32 cellular contexts compared by ENCODE assay signal in the genomic region with DNA sequence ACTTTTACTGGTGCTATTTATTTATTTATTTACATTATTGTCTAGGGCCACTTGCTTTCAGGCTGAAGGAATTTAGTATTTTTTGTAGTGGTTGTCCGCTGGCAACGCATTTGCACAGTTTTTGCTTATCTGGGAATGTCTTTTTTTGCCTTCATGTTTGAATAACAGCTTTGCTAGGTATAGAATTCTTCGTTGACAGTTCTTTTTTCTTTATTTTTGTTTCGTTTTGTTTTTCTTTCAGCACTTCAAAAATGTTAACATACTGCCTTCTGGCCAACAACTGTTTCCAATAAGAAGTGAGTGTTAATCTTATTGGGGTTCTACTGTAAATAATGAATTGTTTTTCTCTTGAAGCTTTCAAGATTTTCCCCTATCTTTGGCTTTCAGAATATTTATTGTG.
"Had no signal": no experiment of that assay in that cellular context is flagged by ENCODE, and none has a peak within 500 bp of the region (broad histone marks: within the 10 kb centered on the region; RNA-seq: fewer than 3 reads in every experiment).

No MANE protein-coding gene starts in this region.

- FAIRE-seq: bronchial epithelial cell, TTC549 had no signal

- H3K27ac ChIP-seq: ascending aorta, cardiac muscle cell, VCaP had no signal

- H3K27me3 ChIP-seq: ascending aorta, cardiac muscle cell had no signal

- H3K36me3 ChIP-seq: ascending aorta, cardiac muscle cell had no signal

- H3K4me1 ChIP-seq: ascending aorta had no signal

- H3K4me3 ChIP-seq: ascending aorta, cardiac muscle cell had no signal

- ATAC-seq: activated CD8-positive, alpha-beta T cell treated with anti-CD3 and anti-CD28 coated beads for 36 hours; activated naive CD4-positive, alpha-beta T cell treated with anti-CD3 and anti-CD28 coated beads, Interleukin-2, amount 50 U/mL, for 72 hours; activated T-cell treated with anti-CD3 and anti-CD28 coated beads, Interleukin-2, amount 50 U/mL, for 4 hours; activated T-cell treated with anti-CD3 and anti-CD28 coated beads, Interleukin-2, amount 50 U/mL, for 72 hours; activated T-helper 17 cell treated with anti-CD3 and anti-CD28 coated beads, Interleukin-2, amount 50 U/mL, for 72 hours had no signal

- DNase-seq: activated B cell treated with CpG ODN at 0.5 μM for 24 hours; activated CD4-positive, alpha-beta memory T cell treated with anti-CD3 and anti-CD28 coated beads for 36 hours; activated CD4-positive, alpha-beta T cell treated with anti-CD3 and anti-CD28 coated beads for 4 hours; activated CD4-positive, alpha-beta T cell treated with anti-CD3 and anti-CD28 coated beads, Interleukin-2, amount 10 ng/mL, durations not matched to agents 24 days and 14 days; activated CD4-positive, alpha-beta T cell treated with anti-CD3 and anti-CD28 coated beads, Interleukin-2, amount 50 U/mL, for 1 hour; activated CD4-positive, alpha-beta T cell treated with anti-CD3 and anti-CD28 coated beads, Interleukin-2, amount 50 U/mL, for 4 hours; activated CD4-positive, CD25-positive, alpha-beta regulatory T cell treated with anti-CD3 and anti-CD28 coated beads, Interleukin-2, amount 50 U/mL, for 72 hours; activated CD8-positive, alpha-beta memory T cell treated with anti-CD3 and anti-CD28 coated beads, Interleukin-2, amount 50 U/mL, for 4 hours; activated CD8-positive, alpha-beta T cell treated with anti-CD3 and anti-CD28 coated beads for 36 hours; activated effector memory CD4-positive, alpha-beta T cell treated with anti-CD3 and anti-CD28 coated beads, Interleukin-2, amount 50 U/mL, for 16 hours; activated gamma-delta T cell treated with Interleukin-2 at 50 U/mL for 16 hours; activated naive CD4-positive, alpha-beta T cell; activated naive CD4-positive, alpha-beta T cell treated with anti-CD3 and anti-CD28 coated beads for 36 hours; activated naive CD4-positive, alpha-beta T cell treated with anti-CD3 and anti-CD28 coated beads, Interleukin-2, amount 50 U/mL, for 16 hours; activated naive CD8-positive, alpha-beta T cell treated with anti-CD3 and anti-CD28 coated beads for 36 hours; activated T-cell treated with anti-CD3 and anti-CD28 coated beads for 4 hours; activated T-cell treated with anti-CD3 and anti-CD28 coated beads, Interleukin-2, amount 50 U/mL, for 1 hour; activated T-cell treated with anti-CD3 and anti-CD28 coated beads, Interleukin-2, amount 50 U/mL, for 4 hours; activated T-cell treated with anti-CD3 and anti-CD28 coated beads, Interleukin-2, amount 50 U/mL, for 72 hours; amygdala; anterior cingulate cortex; caudate nucleus; cerebellar nuclear complex; T-helper 2 cell; T-helper 9 cell had no signal
